In genomic region chr12:53267309-53268008, GRCh38 we compare ENCODE assay signal across 7 cellular contexts. TPM values are rescaled to one million over a fixed set of nuclear protein-coding genes. Genes with fewer than 3 reads are reported as not detected.
DNase-seq lines count a peak whose midpoint lies in the region; ATAC-seq and TF ChIP-seq lines count a peak whose summit lies in the region.

No MANE protein-coding gene starts in this region.

- peak overlapping the region in 1 of 2 donors; percentile 37 for H3K27ac ChIP-seq in breast epithelium

- TF ChIP-seq CTCF in breast epithelium (IDR thresholded peaks at IDR 0.05) (no peak), type B pancreatic cell (conservative IDR thresholded peaks at IDR 0.05) (no peak)

- H3K36me3 ChIP-seq in breast epithelium, result no peaks in the 10 kb centered on the region
- no peaks in the 10 kb centered on the region for H3K36me3 ChIP-seq in mucosa of stomach (ENCODE audit: control insufficient read depth, insufficient read depth, low read length)

- H3K27me3 Mint-ChIP-seq in type B pancreatic cell, result no peaks in the 10 kb centered on the region

- H3K4me3 ChIP-seq in breast epithelium, result peak overlapping the region; percentile 49 to 75 (median 59)
- H3K4me3 ChIP-seq in mucosa of stomach (ENCODE audit: low read length), result peak overlapping the region; percentile 96

- TF ChIP-seq POLR2A in breast epithelium (IDR thresholded peaks at IDR 0.05), result no peak

- H3K9me3 ChIP-seq in breast epithelium, result no peaks in the 10 kb centered on the region
- H3K9me3 ChIP-seq in mucosa of stomach (ENCODE audit: control insufficient read depth, low read length), result no peaks in the 10 kb centered on the region

- ATAC-seq in GM21619 (IDR thresholded peaks at IDR 0.05; ENCODE audit: unreplicated experiment), result peak; percentile 15

- H3K4me1 Mint-ChIP-seq in type B pancreatic cell (ENCODE audit: unreplicated experiment), result peaks cover 35% of the 10 kb centered on the region

- peaks cover 9% of the 10 kb centered on the region for H3K36me3 Mint-ChIP-seq in type B pancreatic cell

- DNase-seq in OCI-M1 (lab: John Stamatoyannopoulos, UW) (peak; percentile 68), breast epithelium (ENCODE audit: low spot score in 2 of 2) (no peak), type B pancreatic cell (ENCODE audit: extremely low spot score, unreplicated experiment) (no peak), foreskin melanocyte (no peak), mucosa of gallbladder (ENCODE audit: low spot score) (no peak)

- no peaks in the 10 kb centered on the region for H3K27me3 ChIP-seq in breast epithelium
- no peaks in the 10 kb centered on the region for H3K27me3 ChIP-seq in mucosa of stomach (ENCODE audit: control insufficient read depth, insufficient read depth, low read length)

- intact Hi-C loops in breast epithelium (cut with DNase I; ENCODE audit: low total_unique reads), result no loop called here

- H3K9me3 Mint-ChIP-seq in type B pancreatic cell, result no peaks in the 10 kb centered on the region

- H3K4me3 Mint-ChIP-seq in type B pancreatic cell, result peak overlapping the region; percentile 100

- H3K27ac Mint-ChIP-seq in type B pancreatic cell, result peak overlapping the region; percentile 95

- H3K9ac ChIP-seq in mucosa of stomach (ENCODE audit: low read length), result peak overlapping the region; percentile 75

- no peaks in the 10 kb centered on the region for H3K4me1 ChIP-seq in breast epithelium
- peaks cover 8% of the 10 kb centered on the region for H3K4me1 ChIP-seq in mucosa of stomach (ENCODE audit: control insufficient read depth, insufficient read depth, low read length)

RNA-seq across cellular contexts. Expression of gene ESPL1, which starts 0.6 kb away (rescaled TPM):
- 1 to 10 TPM in 2 of 3 donors, under 1 TPM in 1; 0.33 to 1.3 (median 1.2) TPM for total RNA-seq in breast epithelium
- 35.1 and 50.0 TPM in 2 replicates for total RNA-seq in type B pancreatic cell (ENCODE audit: low replicate concordance)
- total RNA-seq in mucosa of gallbladder, result 1.5 TPM

RNA-seq across cellular contexts. Expression of gene PFDN5, which starts 27.9 kb away (rescaled TPM):
- total RNA-seq in breast epithelium (1,000 to 10,000 TPM in 1 of 3 donors, 100 to 1,000 TPM in 2; 764 to 1,048 (median 840) TPM), type B pancreatic cell (ENCODE audit: low replicate concordance) (316 and 336 TPM in 2 replicates), mucosa of gallbladder (420 TPM)

RNA-seq across cellular contexts. Expression of gene MYG1, which starts 32.0 kb away (rescaled TPM):
- total RNA-seq in breast epithelium, result 10 to 100 TPM; 35.7 to 63.8 (median 39.1) TPM
- total RNA-seq in type B pancreatic cell (ENCODE audit: low replicate concordance), result 44.3 and 58.6 TPM in 2 replicates
- total RNA-seq in mucosa of gallbladder, result 63.4 TPM

RNA-seq across cellular contexts. Expression of gene RARG, which starts 35.5 kb away (rescaled TPM):
- total RNA-seq in breast epithelium (10 to 100 TPM; 12.2 to 39.8 (median 23.3) TPM), type B pancreatic cell (ENCODE audit: low replicate concordance) (74.5 and 89.9 TPM in 2 replicates), mucosa of gallbladder (41.8 TPM)

RNA-seq across cellular contexts. Expression of gene AAAS, which starts 54.0 kb away (rescaled TPM):
- 10 to 100 TPM; 46.2 to 63.7 (median 51.0) TPM for total RNA-seq in breast epithelium
- total RNA-seq in type B pancreatic cell (ENCODE audit: low replicate concordance), result 54.7 and 75.4 TPM in 2 replicates
- total RNA-seq in mucosa of gallbladder, result 55.5 TPM

Comparison
In these comparisons a context has a peak if more than half of its experiments do, and no peak if none do; other contexts are left out.
1. RNA of gene ESPL1, which starts 0.6 kb away (total RNA-seq): 35.1 to 50.0 TPM in type B pancreatic cell; 1.5 TPM in mucosa of gallbladder (single experiment) and 0.33 to 1.3 TPM in breast epithelium; every median in the first group is over 10 times any median in the second.